Comparison of ENCODE assay signal across 14 cellular contexts in the genomic region with DNA sequence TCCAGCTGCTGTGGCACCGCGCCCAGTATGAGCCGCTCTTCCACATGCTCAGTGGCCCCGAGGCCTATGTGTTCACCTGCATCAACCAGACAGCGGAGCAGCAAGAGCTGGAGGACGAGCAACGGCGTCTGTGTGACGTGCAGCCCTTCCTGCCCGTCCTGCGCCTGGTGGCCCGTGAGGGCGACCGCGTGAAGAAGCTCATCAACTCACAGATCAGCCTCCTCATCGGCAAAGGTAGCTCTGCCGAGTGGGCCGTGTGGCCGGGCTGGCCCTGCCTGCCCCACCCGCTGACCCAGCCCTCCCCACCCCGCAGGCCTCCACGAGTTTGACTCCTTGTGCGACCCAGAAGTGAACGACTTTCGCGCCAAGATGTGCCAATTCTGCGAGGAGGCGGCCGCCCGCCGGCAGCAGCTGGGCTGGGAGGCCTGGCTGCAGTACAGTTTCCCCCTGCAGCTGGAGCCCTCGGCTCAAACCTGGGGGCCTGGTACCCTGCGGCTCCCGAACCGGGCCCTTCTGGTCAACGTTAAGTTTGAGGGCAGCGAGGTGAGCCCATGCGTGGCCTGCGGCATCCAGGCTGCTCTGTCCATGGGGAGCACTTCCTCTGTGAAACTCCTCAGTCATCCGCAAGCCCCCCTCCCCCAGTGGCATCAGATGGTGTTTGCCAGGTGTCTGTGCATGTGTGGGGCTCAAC.
DNase-seq lines count a peak whose midpoint lies in the region; ATAC-seq and TF ChIP-seq lines count a peak whose summit lies in the region.
"Had no signal": no experiment of that assay in that cellular context is flagged by ENCODE, and none has a peak within 500 bp of the region (broad histone marks: within the 10 kb centered on the region; RNA-seq: fewer than 3 reads in every experiment).

No MANE protein-coding gene starts in this region.

- DNase-seq in CD8-positive, alpha-beta memory T cell = peak; percentile 51 to 86 (median 73)
- DNase-seq in activated B cell treated with CpG ODN at 0.5 μM for 24 hours (no peak), activated gamma-delta T cell treated with Interleukin-2 at 50 U/mL for 16 hours (peak; percentile 56), NCI-H526 (lab: John Stamatoyannopoulos, UW) (no peak)
- peak; percentile 59 to 90 (median 72) for DNase-seq in naive thymus-derived CD8-positive, alpha-beta T cell
- DNase-seq: gastrocnemius medialis, left ventricle myocardium inferior, NCI-H1694 treated with DMSO at 0.1 percent for 48 hours, nucleus accumbens, OCI-M1, trophoblast cell had no signal

- peak overlapping the region; percentile 89 for H3K4me3 ChIP-seq in CD8-positive, alpha-beta memory T cell (ENCODE audit: low read length)
- H3K4me3 ChIP-seq: gastrocnemius medialis, left ventricle myocardium inferior had no signal

- TF ChIP-seq CTCF in activated B cell treated with CpG ODN at 0.5 μM for 24 hours (IDR thresholded peaks at IDR 0.05) = no peak

- peak overlapping the region; percentile 88 to 98 (median 92) for H3K27ac Mint-ChIP-seq in CD8-positive, alpha-beta memory T cell
- H3K27ac Mint-ChIP-seq in activated B cell treated with CpG ODN at 0.5 μM for 24 hours = peak overlapping the region; percentile 50
- H3K27ac Mint-ChIP-seq in naive thymus-derived CD8-positive, alpha-beta T cell = peak overlapping the region; percentile 95 to 100 (median 98)

- H3K27me3 Mint-ChIP-seq in CD8-positive, alpha-beta memory T cell = peaks cover 0 to 3% of the 10 kb centered on the region in 2 donors
- H3K27me3 Mint-ChIP-seq in activated B cell treated with CpG ODN at 0.5 μM for 24 hours = no peaks in the 10 kb centered on the region
- no peaks in the 10 kb centered on the region for H3K27me3 Mint-ChIP-seq in naive thymus-derived CD8-positive, alpha-beta T cell

- peaks cover 33% of the 10 kb centered on the region for H3K36me3 ChIP-seq in CD8-positive, alpha-beta memory T cell (ENCODE audit: insufficient read depth, low read length)
- H3K36me3 ChIP-seq: gastrocnemius medialis, left ventricle myocardium inferior had no signal

- CTCF ChIA-PET in CD8-positive, alpha-beta memory T cell (lab: Charles Lee) = interaction anchor here (0.7 to 20.4 kb wide), 10 partner anchors 9 to 100 kb away, joined by 3 to 280 read pairs (median 14); partner anchors contain the start of gene PIK3CD
- CTCF ChIA-PET in activated B cell treated with CpG ODN at 0.5 μM for 24 hours (lab: Charles Lee) = interaction anchor here (0.8 to 4.3 kb wide), 4 partner anchors 24 to 100 kb away, joined by 3 to 18 read pairs (median 9); no protein-coding TSS in a partner anchor

- peak overlapping the region; percentile 90 to 98 (median 95) for H3K4me3 Mint-ChIP-seq in CD8-positive, alpha-beta memory T cell
- H3K4me3 Mint-ChIP-seq in activated B cell treated with CpG ODN at 0.5 μM for 24 hours = no peak overlapping the region
- H3K4me3 Mint-ChIP-seq in naive thymus-derived CD8-positive, alpha-beta T cell = peak overlapping the region; percentile 85 to 98 (median 94)

- no peaks in the 10 kb centered on the region for H3K9me3 Mint-ChIP-seq in CD8-positive, alpha-beta memory T cell
- H3K9me3 Mint-ChIP-seq in activated B cell treated with CpG ODN at 0.5 μM for 24 hours = no peaks in the 10 kb centered on the region
- H3K9me3 Mint-ChIP-seq in naive thymus-derived CD8-positive, alpha-beta T cell = no peaks in the 10 kb centered on the region

- H3K4me1 Mint-ChIP-seq in CD8-positive, alpha-beta memory T cell = peaks cover 33 to 79% (median 44%) of the 10 kb centered on the region in 3 donors
- peaks cover 46% of the 10 kb centered on the region for H3K4me1 Mint-ChIP-seq in activated B cell treated with CpG ODN at 0.5 μM for 24 hours
- H3K4me1 Mint-ChIP-seq in naive thymus-derived CD8-positive, alpha-beta T cell = peaks cover 23 to 79% (median 71%) of the 10 kb centered on the region in 4 donors

- no peaks in the 10 kb centered on the region for H3K9me3 ChIP-seq in CD8-positive, alpha-beta memory T cell (ENCODE audit: low read length)
- H3K9me3 ChIP-seq: gastrocnemius medialis, left ventricle myocardium inferior had no signal

- peaks cover 82% of the 10 kb centered on the region for H3K4me1 ChIP-seq in CD8-positive, alpha-beta memory T cell (ENCODE audit: insufficient read depth, low read length)

- peak overlapping the region; percentile 81 for H3K27ac ChIP-seq in CD8-positive, alpha-beta memory T cell (ENCODE audit: low read depth, low read length)
- H3K27ac ChIP-seq: gastrocnemius medialis, left ventricle myocardium inferior had no signal

- no peak for ATAC-seq in activated B cell treated with CpG ODN at 0.5 μM for 24 hours (ENCODE audit: low read depth)
- peak; percentile 37 to 58 for ATAC-seq in naive thymus-derived CD8-positive, alpha-beta T cell
- no peak for ATAC-seq in HG03439 (IDR thresholded peaks at IDR 0.05; ENCODE audit: unreplicated experiment)
- no peak for ATAC-seq in GM21786 (IDR thresholded peaks at IDR 0.05; ENCODE audit: unreplicated experiment)
- no peak for ATAC-seq in HG03571 (IDR thresholded peaks at IDR 0.05; ENCODE audit: unreplicated experiment)
- ATAC-seq: gastrocnemius medialis had no signal

- peaks cover 3 to 75% (median 17%) of the 10 kb centered on the region in 3 donors for H3K36me3 Mint-ChIP-seq in CD8-positive, alpha-beta memory T cell
- H3K36me3 Mint-ChIP-seq in activated B cell treated with CpG ODN at 0.5 μM for 24 hours (ENCODE audit: low read depth) = peaks cover 76% of the 10 kb centered on the region
- H3K36me3 Mint-ChIP-seq in naive thymus-derived CD8-positive, alpha-beta T cell = peaks cover 9 to 81% (median 34%) of the 10 kb centered on the region in 3 donors

- POLR2A ChIA-PET in CD8-positive, alpha-beta memory T cell (lab: Charles Lee) = interaction anchor here (0.9 to 5.5 kb wide), 14 partner anchors 9 to 89 kb away, joined by 3 to 98 read pairs (median 5); partner anchors contain the start of gene PIK3CD
- POLR2A ChIA-PET in activated B cell treated with CpG ODN at 0.5 μM for 24 hours (lab: Charles Lee) = interaction anchor here (0.5 to 3.6 kb wide), 6 partner anchors 10 to 178 kb away, joined by 3 to 24 read pairs (median 6); no protein-coding TSS in a partner anchor
- POLR2A ChIA-PET in naive thymus-derived CD8-positive, alpha-beta T cell (lab: Charles Lee) = interaction anchor here (0.9 to 46.6 kb wide), 14 partner anchors 9 to 790 kb away, joined by 3 to 1258 read pairs (median 14); partner anchors contain the start of genes CLSTN1, PIK3CD and SLC25A33

- intact Hi-C loops in activated B cell treated with CpG ODN at 0.5 μM for 24 hours (cut with micrococcal nuclease) = loop anchor here (2.0 kb wide), 1 partner anchor 27 kb away; no protein-coding TSS in a partner anchor

- no peaks in the 10 kb centered on the region for H3K27me3 ChIP-seq in CD8-positive, alpha-beta memory T cell (ENCODE audit: insufficient read depth, low read length, poor library complexity, severe bottlenecking)
- H3K27me3 ChIP-seq: gastrocnemius medialis had no signal

Comparison
In these comparisons a context has a peak if more than half of its experiments do, and no peak if none do; other contexts are left out.
1. DNase-seq: peak in CD8-positive, alpha-beta memory T cell (5 of 5), activated gamma-delta T cell treated with Interleukin-2 at 50 U/mL for 16 hours (single experiment) and naive thymus-derived CD8-positive, alpha-beta T cell (10 of 10); none in activated B cell treated with CpG ODN at 0.5 μM for 24 hours (single experiment) and NCI-H526 (0 of 2).
2. ATAC-seq: peak in naive thymus-derived CD8-positive, alpha-beta T cell (2 of 2); none in activated B cell treated with CpG ODN at 0.5 μM for 24 hours (single experiment), HG03439 (single experiment), GM21786 (single experiment) and HG03571 (single experiment).
3. Peak in every context shown above with its lines, with median percentiles within 50 percentile points of each other: H3K27ac Mint-ChIP-seq.